1 cellular context compared by ENCODE assay signal in genomic region chr2:112059671-112060070, GRCh38.
TF ChIP-seq lines count a peak whose summit lies in the region.

No MANE protein-coding gene starts in this region.

TF ChIP-seq in WTC11, 78 proteins besides CTCF, POLR2A, EP300 and RAD21 (continued from another document):
- TF ChIP-seq STAT6 (CRISPR knock-in tag; conservative IDR thresholded peaks at IDR 0.05; ENCODE audit: low read depth) (no peak), E2F5 (CRISPR knock-in tag; IDR thresholded peaks at IDR 0.05) (no peak), ZNF532 (CRISPR knock-in tag; IDR thresholded peaks at IDR 0.05; ENCODE audit: borderline replicate concordance) (no peak), ERG (CRISPR knock-in tag; IDR thresholded peaks at IDR 0.05) (no peak), USF2 (CRISPR knock-in tag; IDR thresholded peaks at IDR 0.05) (no peak), GTF2I (CRISPR knock-in tag; conservative IDR thresholded peaks at IDR 0.05) (no peak)
